ENCODE assay signal across 15 cellular contexts in genomic region chr13:110363009-110363408, GRCh38. TPM values are rescaled to one million over a fixed set of nuclear protein-coding genes. Genes with fewer than 3 reads are reported as not detected.
A peak's percentile ranks its signal among the peaks of the same experiment; 100 is the strongest.
DNase-seq lines count a peak whose midpoint lies in the region; ATAC-seq and TF ChIP-seq lines count a peak whose summit lies in the region.
"Had no signal": no experiment of that assay in that cellular context is flagged by ENCODE, and none has a peak within 500 bp of the region (broad histone marks: within the 10 kb centered on the region; RNA-seq: fewer than 3 reads in every experiment).

No MANE protein-coding gene starts in this region.

- H2AFZ ChIP-seq in PC-3 (ENCODE audit: low read length) = no peak overlapping the region

- no peak overlapping the region for H3K9ac ChIP-seq in PC-3 (ENCODE audit: low read length)
- H3K9ac ChIP-seq in skeletal muscle tissue (ENCODE audit: low read depth in 1 of 3, low read length in 3 of 3) = no peak overlapping the region

- intact Hi-C loops in PC-3 (cut with micrococcal nuclease) = no loop called here

- peak; percentile 26 for TF ChIP-seq CTCF in GM06990 (IDR thresholded peaks at IDR 0.05; ENCODE audit: insufficient read depth, low read length, poor library complexity, severe bottlenecking)
- TF ChIP-seq CTCF in PC-3 (conservative IDR thresholded peaks at IDR 0.05; ENCODE audit: low read depth, low read length) = peak; percentile 49
- TF ChIP-seq CTCF in fibroblast of villous mesenchyme (IDR thresholded peaks at IDR 0.05; ENCODE audit: insufficient read depth, low read depth, low read length) = peak; percentile 41

- CTCF ChIA-PET in PC-3 (lab: Charles Lee) = no interaction called here

- H3K36me3 ChIP-seq in GM06990 (ENCODE audit: control insufficient read depth, insufficient read depth, low read length) = no peaks in the 10 kb centered on the region
- H3K36me3 ChIP-seq in PC-3 (ENCODE audit: low read depth, low read length) = no peaks in the 10 kb centered on the region; the same call in 1 of the 2 replicates
- H3K36me3 ChIP-seq in skeletal muscle tissue (ENCODE audit: control insufficient read depth in 3 of 3, insufficient read depth in 3 of 3, low read length in 3 of 3) = peaks cover 0 to 3% (median 0%) of the 10 kb centered on the region in 3 donors
- peaks cover 31% of the 10 kb centered on the region for H3K36me3 ChIP-seq in SJCRH30
- H3K36me3 ChIP-seq: colonic mucosa had no signal

- H3K27me3 ChIP-seq in GM06990 (replicated peaks; ENCODE audit: control insufficient read depth, insufficient read depth, low read length) = no peaks in the 10 kb centered on the region
- no peaks in the 10 kb centered on the region for H3K27me3 ChIP-seq in PC-3 (ENCODE audit: low read length)
- peaks cover 0 to 5% (median 0%) of the 10 kb centered on the region in 3 donors for H3K27me3 ChIP-seq in skeletal muscle tissue (ENCODE audit: control insufficient read depth in 3 of 3, insufficient read depth in 3 of 3, low read length in 3 of 3)
- no peaks in the 10 kb centered on the region for H3K27me3 ChIP-seq in SJCRH30
- H3K27me3 ChIP-seq: colonic mucosa had no signal

- H3K4me1 ChIP-seq in PC-3 (ENCODE audit: insufficient read depth, low read length) (no peaks in the 10 kb centered on the region), skeletal muscle tissue (ENCODE audit: control insufficient read depth in 3 of 3, insufficient read depth in 3 of 3, low read length in 3 of 3) (peaks cover 14 to 18% (median 17%) of the 10 kb centered on the region in 3 donors), SJCRH30 (no peaks in the 10 kb centered on the region)
- H3K4me1 ChIP-seq: colonic mucosa had no signal

- H3K79me2 ChIP-seq in PC-3 (ENCODE audit: low read length) = no peaks in the 10 kb centered on the region

- POLR2A ChIA-PET in PC-3 (lab: Charles Lee; ENCODE audit: unreplicated experiment) = no interaction called here

- DNase-seq in GM06990 (ENCODE audit: extremely low read depth, insufficient read length) (no peak), PC-3 (no peak), fibroblast of villous mesenchyme (ENCODE audit: low read depth) (no peak), hepatic stellate cell (ENCODE audit: low spot score) (no peak), SJCRH30 (no peak)
- DNase-seq: activated CD4-positive, alpha-beta T cell treated with anti-CD3 and anti-CD28 coated beads, Interleukin-2, amount 50 U/mL, for 4 hours; activated gamma-delta T cell; colonic mucosa; head of caudate nucleus; NCI-H1092; NCI-H524 treated with DMSO at 0.1 percent for 48 hours; SW 1271 had no signal

- no peaks in the 10 kb centered on the region for H3F3A ChIP-seq in PC-3 (ENCODE audit: low read length, unreplicated experiment)

- H3K27ac ChIP-seq in PC-3 (ENCODE audit: low read length) (no peak overlapping the region), skeletal muscle tissue (ENCODE audit: low read depth, low read length) (peak overlapping the region; percentile 65), SJCRH30 (no peak overlapping the region)

- H3K9me2 ChIP-seq in PC-3 (replicated peaks; ENCODE audit: low read length) = no peaks in the 10 kb centered on the region

- no peak for ATAC-seq in PC-3
- ATAC-seq in HG02852 (IDR thresholded peaks at IDR 0.05; ENCODE audit: unreplicated experiment) = no peak
- no peak for ATAC-seq in GM19351 (IDR thresholded peaks at IDR 0.05; ENCODE audit: unreplicated experiment)

- H3K4me3 ChIP-seq in GM06990 (replicated peaks; ENCODE audit: low read depth, low read length) (no peak overlapping the region), PC-3 (ENCODE audit: low read length) (no peak overlapping the region), fibroblast of villous mesenchyme (ENCODE audit: low read depth, low read length) (no peak overlapping the region), skeletal muscle tissue (ENCODE audit: low read length in 3 of 3) (no peak overlapping the region), SJCRH30 (no peak overlapping the region)
- H3K4me3 ChIP-seq: colonic mucosa had no signal

- no peaks in the 10 kb centered on the region for H3K9me3 ChIP-seq in PC-3 (ENCODE audit: low read length)
- no peaks in the 10 kb centered on the region for H3K9me3 ChIP-seq in skeletal muscle tissue (ENCODE audit: control insufficient read depth in 3 of 3, low read length in 3 of 3)
- H3K9me3 ChIP-seq in SJCRH30 (replicated peaks) = no peaks in the 10 kb centered on the region
- H3K9me3 ChIP-seq: colonic mucosa had no signal

- no peak overlapping the region for H3K4me2 ChIP-seq in PC-3 (ENCODE audit: low read length)

- no peaks in the 10 kb centered on the region for H4K20me1 ChIP-seq in PC-3 (ENCODE audit: low read length)

- no TSS peak for BruUV-seq in PC-3 (replicated peaks; lab: Mats Ljungman, UMichigan)

RNA-seq across cellular contexts. Expression of gene COL4A2, which starts 55.9 kb away (rescaled TPM):
- total RNA-seq in PC-3 (2014; rRNA removed) = 74.5 and 127 TPM in 2 replicates
- total RNA-seq in fibroblast of villous mesenchyme = 756 and 1,116 TPM in 2 replicates
- total RNA-seq in skeletal muscle tissue = 511 TPM
- total RNA-seq in SJCRH30 (2014; rRNA removed; shearing (Covaris generic)) = 251 and 258 TPM in 2 replicates

RNA-seq across cellular contexts. Expression of gene COL4A1, which starts 56.1 kb away (rescaled TPM):
- 35.7 and 48.7 TPM in 2 replicates for total RNA-seq in PC-3 (2014; rRNA removed)
- 1,391 and 1,673 TPM in 2 replicates for total RNA-seq in fibroblast of villous mesenchyme
- total RNA-seq in skeletal muscle tissue = 774 TPM
- total RNA-seq in SJCRH30 (2014; rRNA removed; shearing (Covaris generic)) = 269 and 271 TPM in 2 replicates
